ENCODE assay signal across 18 cellular contexts in genomic region chr17:67700037-67700436, GRCh38.
"Had no signal": no experiment of that assay in that cellular context is flagged by ENCODE, and none has a peak within 500 bp of the region (broad histone marks: within the 10 kb centered on the region; RNA-seq: fewer than 3 reads in every experiment).

No MANE protein-coding gene starts in this region.

- H3K4me3 ChIP-seq: colonic mucosa, gastrocnemius medialis, heart right ventricle, upper lobe of right lung had no signal

- H3K27ac ChIP-seq: colonic mucosa, epithelial cell of prostate, gastrocnemius medialis, heart right ventricle, upper lobe of right lung, WERI-Rb-1 had no signal

- H3K4me1 Mint-ChIP-seq: activated naive CD4-positive, alpha-beta T cell treated with anti-CD3 and anti-CD28 coated beads, Interleukin-2, amount 10 ng/mL, durations not matched to agents 7 days and 5 days; activated T-helper 17 cell treated with anti-CD3 and anti-CD28 coated beads, Interleukin-2, amount 50 U/mL, for 72 hours; nephron progenitor cell had no signal

- H3K27me3 Mint-ChIP-seq: activated T-helper 17 cell treated with anti-CD3 and anti-CD28 coated beads, Interleukin-2, amount 50 U/mL, for 72 hours; stimulated activated naive CD8-positive, alpha-beta T cell treated with anti-CD3 and anti-CD28 coated beads, Interleukin-15, Interleukin-2, amounts not matched to agents 100 ng/mL and 50 ng/mL, for 24 hours had no signal

- H3K9me3 Mint-ChIP-seq: activated naive CD4-positive, alpha-beta T cell treated with anti-CD3 and anti-CD28 coated beads, Interleukin-2, amount 10 ng/mL, durations not matched to agents 7 days and 5 days; activated T-helper 17 cell treated with anti-CD3 and anti-CD28 coated beads, Interleukin-2, amount 50 U/mL, for 72 hours; stimulated activated naive CD8-positive, alpha-beta T cell treated with anti-CD3 and anti-CD28 coated beads, Interleukin-15, Interleukin-2, amounts not matched to agents 100 ng/mL and 50 ng/mL, for 24 hours had no signal

- H3K36me3 ChIP-seq: colonic mucosa, gastrocnemius medialis, upper lobe of right lung, WERI-Rb-1 had no signal

- H3K4me3 Mint-ChIP-seq: activated naive CD4-positive, alpha-beta T cell treated with anti-CD3 and anti-CD28 coated beads, Interleukin-2, amount 10 ng/mL, durations not matched to agents 7 days and 5 days; activated T-helper 17 cell treated with anti-CD3 and anti-CD28 coated beads, Interleukin-2, amount 50 U/mL, for 72 hours; nephron progenitor cell; stimulated activated naive CD8-positive, alpha-beta T cell treated with anti-CD3 and anti-CD28 coated beads, Interleukin-15, Interleukin-2, amounts not matched to agents 100 ng/mL and 50 ng/mL, for 24 hours had no signal

- H3K27ac Mint-ChIP-seq: activated naive CD4-positive, alpha-beta T cell treated with anti-CD3 and anti-CD28 coated beads, Interleukin-2, amount 10 ng/mL, durations not matched to agents 7 days and 5 days; activated T-helper 17 cell treated with anti-CD3 and anti-CD28 coated beads, Interleukin-2, amount 50 U/mL, for 72 hours; nephron progenitor cell; stimulated activated naive CD8-positive, alpha-beta T cell treated with anti-CD3 and anti-CD28 coated beads, Interleukin-15, Interleukin-2, amounts not matched to agents 100 ng/mL and 50 ng/mL, for 24 hours had no signal

- H3K4me1 ChIP-seq: colonic mucosa, gastrocnemius medialis, heart right ventricle, upper lobe of right lung had no signal

- DNase-seq: activated CD4-positive, alpha-beta T cell treated with anti-CD3 and anti-CD28 coated beads for 48 hours; activated naive CD4-positive, alpha-beta T cell treated with anti-CD3 and anti-CD28 coated beads, Interleukin-2, amount 10 ng/mL, durations not matched to agents 7 days and 5 days; caudate nucleus; colonic mucosa; effector CD8-positive, alpha-beta T cell; gastrocnemius medialis; heart right ventricle; mammary epithelial cell; nephron progenitor cell; stimulated activated CD4-positive, alpha-beta T cell treated with anti-CD3 and anti-CD28 coated beads, Interleukin-15, amount 100 ng/mL, for 24 hours; stimulated activated CD4-positive, alpha-beta T cell treated with anti-CD3 and anti-CD28 coated beads, Interleukin-4, amount 100 ng/mL, for 24 hours; T1000; upper lobe of right lung; WERI-Rb-1 had no signal

- H3K27me3 ChIP-seq: colonic mucosa, gastrocnemius medialis, heart right ventricle, upper lobe of right lung had no signal

- ATAC-seq: activated T-helper 17 cell treated with anti-CD3 and anti-CD28 coated beads, Interleukin-2, amount 50 U/mL, for 72 hours; gastrocnemius medialis; left lobe of liver; upper lobe of right lung had no signal

- H3K9me3 ChIP-seq: colonic mucosa, gastrocnemius medialis, upper lobe of right lung had no signal
